1 cellular context compared by ENCODE assay signal in the genomic region with DNA sequence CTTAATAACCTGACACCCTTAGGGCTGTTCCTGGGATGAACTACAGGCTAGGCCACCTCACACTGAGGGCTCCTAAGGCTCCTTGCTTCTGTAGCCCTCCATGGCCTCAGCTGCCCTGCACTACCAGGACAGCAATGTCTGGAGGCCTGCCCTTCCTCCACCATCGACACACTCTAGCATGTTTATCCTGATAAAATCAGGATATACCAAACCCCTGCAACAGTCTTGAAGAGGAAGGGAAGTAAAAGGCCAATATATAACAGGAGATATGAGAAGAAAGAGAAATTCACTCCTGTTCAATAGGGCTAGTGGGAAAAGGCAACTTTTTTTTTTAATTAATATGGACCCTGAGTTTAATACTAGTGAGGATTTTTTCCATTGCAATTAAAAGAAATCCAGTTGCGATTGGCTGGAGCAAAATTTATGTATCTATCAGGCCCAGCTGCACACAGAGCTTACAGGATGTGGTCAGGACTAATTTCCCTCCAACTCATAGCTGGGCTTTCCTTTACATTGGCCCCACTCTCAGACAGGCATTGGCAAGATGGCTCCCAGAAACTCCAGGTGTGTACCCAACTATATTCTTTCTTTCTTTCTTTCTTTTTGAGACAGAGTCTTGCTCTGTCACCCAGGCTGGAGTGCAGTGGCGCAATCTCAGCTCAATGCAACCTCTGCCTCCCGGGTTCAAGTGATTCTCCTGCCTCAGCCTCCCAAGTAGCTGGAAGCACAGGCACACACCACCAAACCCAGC.
TF ChIP-seq lines count a peak whose summit lies in the region.

No MANE protein-coding gene starts in this region.

TF ChIP-seq in IMR-90, 13 proteins besides CTCF, POLR2A, EP300 and RAD21:
- TF ChIP-seq NFE2L2 (IDR thresholded peaks at IDR 0.05; ENCODE audit: low read depth, low read length) (no peak), MAZ (IDR thresholded peaks at IDR 0.05; ENCODE audit: borderline replicate concordance, low read depth, low read length) (no peak), RCOR1 (IDR thresholded peaks at IDR 0.05; ENCODE audit: insufficient replicate concordance, low read length) (no peak), FOS (IDR thresholded peaks at IDR 0.05; ENCODE audit: low read depth, low read length) (no peak), BHLHE40 (IDR thresholded peaks at IDR 0.05; ENCODE audit: low read depth, low read length) (no peak), RFX5 (IDR thresholded peaks at IDR 0.05; ENCODE audit: low read depth, low read length) (no peak), MXI1 (IDR thresholded peaks at IDR 0.05; ENCODE audit: borderline replicate concordance, low read depth, low read length) (no peak), MAFK (IDR thresholded peaks at IDR 0.05; ENCODE audit: low read depth, low read length) (no peak), SMC3 (IDR thresholded peaks at IDR 0.05; ENCODE audit: low read depth, low read length) (no peak)
- TF ChIP-seq, protein P1, sequence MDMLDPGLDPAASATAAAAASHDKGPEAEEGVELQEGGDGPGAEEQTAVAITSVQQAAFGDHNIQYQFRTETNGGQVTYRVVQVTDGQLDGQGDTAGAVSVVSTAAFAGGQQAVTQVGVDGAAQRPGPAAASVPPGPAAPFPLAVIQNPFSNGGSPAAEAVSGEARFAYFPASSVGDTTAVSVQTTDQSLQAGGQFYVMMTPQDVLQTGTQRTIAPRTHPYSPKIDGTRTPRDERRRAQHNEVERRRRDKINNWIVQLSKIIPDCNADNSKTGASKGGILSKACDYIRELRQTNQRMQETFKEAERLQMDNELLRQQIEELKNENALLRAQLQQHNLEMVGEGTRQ (IDR thresholded peaks at IDR 0.05; ENCODE audit: low read depth, low read length), result no peak
- TF ChIP-seq, protein P2, sequence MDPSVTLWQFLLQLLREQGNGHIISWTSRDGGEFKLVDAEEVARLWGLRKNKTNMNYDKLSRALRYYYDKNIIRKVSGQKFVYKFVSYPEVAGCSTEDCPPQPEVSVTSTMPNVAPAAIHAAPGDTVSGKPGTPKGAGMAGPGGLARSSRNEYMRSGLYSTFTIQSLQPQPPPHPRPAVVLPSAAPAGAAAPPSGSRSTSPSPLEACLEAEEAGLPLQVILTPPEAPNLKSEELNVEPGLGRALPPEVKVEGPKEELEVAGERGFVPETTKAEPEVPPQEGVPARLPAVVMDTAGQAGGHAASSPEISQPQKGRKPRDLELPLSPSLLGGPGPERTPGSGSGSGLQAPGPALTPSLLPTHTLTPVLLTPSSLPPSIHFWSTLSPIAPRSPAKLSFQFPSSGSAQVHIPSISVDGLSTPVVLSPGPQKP (IDR thresholded peaks at IDR 0.05; ENCODE audit: borderline replicate concordance, low read depth, low read length), result no peak
